In genomic region chrX:55695227-55696018, GRCh38 we compare ENCODE assay signal across 18 cellular contexts. TPM values are rescaled to one million over a fixed set of nuclear protein-coding genes. Genes with fewer than 3 reads are reported as not detected.
DNase-seq lines count a peak whose midpoint lies in the region; ATAC-seq, FAIRE-seq and TF ChIP-seq lines count a peak whose summit lies in the region.
"Had no signal": no experiment of that assay in that cellular context is flagged by ENCODE, and none has a peak within 500 bp of the region (broad histone marks: within the 10 kb centered on the region; RNA-seq: fewer than 3 reads in every experiment).

No MANE protein-coding gene starts in this region.

- 7% methylated on average over 5 of the region's 5 CpGs for WGBS in HepG2 (ENCODE audit: low lambda C conversion rate)

- H3K27me3 ChIP-seq in CD4-positive, alpha-beta T cell (ENCODE audit: control insufficient read depth, insufficient read depth, low read length): no peaks in the 10 kb centered on the region
- no peaks in the 10 kb centered on the region for H3K27me3 ChIP-seq in HepG2 (ENCODE audit: control insufficient read depth in 1 of 2, insufficient read depth in 2 of 2, low read length in 2 of 2)

- in situ Hi-C loops in HepG2 (cut with HindIII; ENCODE audit: extremely low pct_ligation_motif_present, low pct_unique_long_range_greater_than_20kb): no loop called here

- TF ChIP-seq CTCF in CD4-positive, alpha-beta T cell (IDR thresholded peaks at IDR 0.05): no peak
- no peak for TF ChIP-seq CTCF in HepG2 (CRISPR knock-in tag; IDR thresholded peaks at IDR 0.05)

- H3K4me1 ChIP-seq in HepG2 (ENCODE audit: insufficient read depth, low read length): no peaks in the 10 kb centered on the region

- H3K4me3 ChIP-seq in HepG2 (replicated peaks in 1 of 3; ENCODE audit: insufficient read depth in 1 of 3, low read depth in 2 of 3, low read length in 3 of 3): no peak overlapping the region

- H2AFZ ChIP-seq in HepG2 (ENCODE audit: low read length): no peak overlapping the region

- TF ChIP-seq POLR2A in HepG2 (IDR thresholded peaks at IDR 0.05; ENCODE audit: insufficient read depth in 1 of 2, low read depth in 2 of 2, low read length in 2 of 2): no peak

- intact Hi-C loops in CD4-positive, alpha-beta T cell (cut with DNase I, micrococcal nuclease): loop anchor here in 1 of 2 experiments (1.0 kb wide), 1 partner anchor 22 kb away; the partner anchor contains the start of gene RRAGB
- intact Hi-C loops in HepG2 (cut with micrococcal nuclease; ENCODE audit: unreplicated experiment): no loop called here

- peak overlapping the region; percentile 37 for H3K4me3 Mint-ChIP-seq in activated T-cell treated with anti-CD3 and anti-CD28 coated beads, Interleukin-2, amount 50 U/mL, for 4 hours
- H3K4me3 Mint-ChIP-seq in CD4-positive, alpha-beta T cell: peak overlapping the region; percentile 72
- peak overlapping the region; percentile 51 to 72 (median 58) for H3K4me3 Mint-ChIP-seq in T-cell
- H3K4me3 Mint-ChIP-seq in central memory CD8-positive, alpha-beta T cell: peak overlapping the region; percentile 46
- H3K4me3 Mint-ChIP-seq: CD14-positive monocyte, H9 had no signal

- H3K27me3 Mint-ChIP-seq in activated T-cell treated with anti-CD3 and anti-CD28 coated beads, Interleukin-2, amount 50 U/mL, for 4 hours (ENCODE audit: low read depth): no peaks in the 10 kb centered on the region
- H3K27me3 Mint-ChIP-seq in CD4-positive, alpha-beta T cell: no peaks in the 10 kb centered on the region
- peaks cover 0 to 21% of the 10 kb centered on the region in 2 donors for H3K27me3 Mint-ChIP-seq in T-cell
- H3K27me3 Mint-ChIP-seq in central memory CD8-positive, alpha-beta T cell: peaks cover 19% of the 10 kb centered on the region

- TF ChIP-seq RAD21 in HepG2 (CRISPR knock-in tag; IDR thresholded peaks at IDR 0.05): no peak

- no peak overlapping the region for H3K4me2 ChIP-seq in HepG2 (ENCODE audit: low read depth, low read length)

- no peak for DNase-seq in activated T-cell treated with anti-CD3 and anti-CD28 coated beads, Interleukin-2, amount 50 U/mL, for 4 hours
- no peak for DNase-seq in activated T-cell treated with anti-CD3 and anti-CD28 coated beads, Interleukin-2, amount 50 U/mL, for 1 hour
- peak in 2 of 10 experiments; percentile 7 to 14 for DNase-seq in CD4-positive, alpha-beta T cell
- DNase-seq in T-cell (peak in 15 of 34 experiments; percentile 1 to 38 (median 13)), HepG2 (ENCODE audit: low spot score) (no peak), NCI-H2227 (lab: John Stamatoyannopoulos, UW; ENCODE audit: unreplicated experiment) (no peak)
- no peak for DNase-seq in central memory CD8-positive, alpha-beta T cell (ENCODE audit: low spot score in 2 of 2)
- DNase-seq: DMS79 treated with DMSO at 0.1 percent for 48 hours, H9, MM.1S, NCI-H1105, NCI-H187, NCI-H446 treated with DMSO at 0.1 percent for 48 hours, NCI-H748 treated with DMSO at 0.1 percent for 48 hours had no signal

- H3K9me3 ChIP-seq in CD4-positive, alpha-beta T cell (ENCODE audit: control insufficient read depth, low read length): no peaks in the 10 kb centered on the region
- no peaks in the 10 kb centered on the region for H3K9me3 ChIP-seq in HepG2 (ENCODE audit: low read length)

- TF ChIP-seq EP300 in HepG2 (IDR thresholded peaks at IDR 0.05; ENCODE audit: low read depth in 2 of 2, low read length in 2 of 2) (no peak), HepG2 (CRISPR knock-in tag; IDR thresholded peaks at IDR 0.05; ENCODE audit: borderline replicate concordance) (no peak)

- H3K36me3 ChIP-seq in HepG2 (replicated peaks in 1 of 2; ENCODE audit: control insufficient read depth in 1 of 2, insufficient read depth in 2 of 2, low read length in 2 of 2): no peaks in the 10 kb centered on the region

- peak overlapping the region; percentile 62 for H3K27ac Mint-ChIP-seq in CD4-positive, alpha-beta T cell
- H3K27ac Mint-ChIP-seq in T-cell: peak overlapping the region; percentile 86 to 91
- H3K27ac Mint-ChIP-seq in central memory CD8-positive, alpha-beta T cell (ENCODE audit: low read depth): no peak overlapping the region
- H3K27ac Mint-ChIP-seq: H9 had no signal

- no peaks in the 10 kb centered on the region for H4K20me1 ChIP-seq in HepG2 (ENCODE audit: insufficient read depth, low read length)

- BruUV-seq in HepG2 (replicated peaks; lab: Mats Ljungman, UMichigan): no TSS peak

- POLR2A ChIA-PET in CD4-positive, alpha-beta T cell (lab: Charles Lee): interaction anchor here (1.0 kb wide), 1 partner anchor 22 kb away, joined by 6 read pairs; the partner anchor contains the start of gene RRAGB
- POLR2A ChIA-PET in T-cell (lab: Charles Lee) (no interaction called here), HepG2 (lab: Yijun Ruan, JAX) (no interaction called here)

- peak; percentile 67 to 74 for ATAC-seq in activated T-cell treated with anti-CD3 and anti-CD28 coated beads, Interleukin-2, amount 50 U/mL, for 4 hours
- peak; percentile 98 for ATAC-seq in CD4-positive, alpha-beta T cell (ENCODE audit: poor library complexity)
- ATAC-seq in T-cell (replicated peaks in 1 of 4) (peak; percentile 94 to 99 (median 98)), HepG2 (no peak)
- ATAC-seq in central memory CD8-positive, alpha-beta T cell (replicated peaks; ENCODE audit: extremely low read depth, poor library complexity, severe bottlenecking): no peak

- FAIRE-seq in HepG2 (lab: Jason Lieb, UNC): no peak
- FAIRE-seq: D721Med, G401.6, GM12891 had no signal

- peaks cover 35% of the 10 kb centered on the region for H3K4me1 Mint-ChIP-seq in activated T-cell treated with anti-CD3 and anti-CD28 coated beads, Interleukin-2, amount 50 U/mL, for 4 hours (ENCODE audit: low read depth)
- peaks cover 41% of the 10 kb centered on the region for H3K4me1 Mint-ChIP-seq in CD4-positive, alpha-beta T cell (ENCODE audit: low read depth)
- H3K4me1 Mint-ChIP-seq in T-cell: peaks cover 41 to 45% (median 42%) of the 10 kb centered on the region in 3 donors
- peaks cover 8% of the 10 kb centered on the region for H3K4me1 Mint-ChIP-seq in central memory CD8-positive, alpha-beta T cell
- H3K4me1 Mint-ChIP-seq: H9 had no signal

- H3K36me3 Mint-ChIP-seq in activated T-cell treated with anti-CD3 and anti-CD28 coated beads, Interleukin-2, amount 50 U/mL, for 4 hours (ENCODE audit: insufficient read depth): no peaks in the 10 kb centered on the region
- no peaks in the 10 kb centered on the region for H3K36me3 Mint-ChIP-seq in CD4-positive, alpha-beta T cell (ENCODE audit: low read depth)
- no peaks in the 10 kb centered on the region for H3K36me3 Mint-ChIP-seq in T-cell
- H3K36me3 Mint-ChIP-seq in central memory CD8-positive, alpha-beta T cell (ENCODE audit: insufficient read depth): no peaks in the 10 kb centered on the region
- H3K36me3 Mint-ChIP-seq: CD14-positive monocyte had no signal

- no peaks in the 10 kb centered on the region for H3K79me2 ChIP-seq in HepG2 (ENCODE audit: insufficient read depth, low read length)

- H3K27ac ChIP-seq in CD4-positive, alpha-beta T cell (ENCODE audit: low read depth, low read length): no peak overlapping the region
- no peak overlapping the region for H3K27ac ChIP-seq in HepG2 (ENCODE audit: extremely low read length, insufficient read depth, low read length)

- CTCF ChIA-PET in CD4-positive, alpha-beta T cell (lab: Charles Lee): no interaction called here
- CTCF ChIA-PET in T-cell (lab: Charles Lee): no interaction called here
- CTCF ChIA-PET in HepG2 (lab: Yijun Ruan, JAX; ENCODE audit: low intra/inter-chr PET ratio, low total read pairs): no interaction called here

- no peaks in the 10 kb centered on the region for H3K9me3 Mint-ChIP-seq in activated T-cell treated with anti-CD3 and anti-CD28 coated beads, Interleukin-2, amount 50 U/mL, for 4 hours
- no peaks in the 10 kb centered on the region for H3K9me3 Mint-ChIP-seq in CD4-positive, alpha-beta T cell
- peaks cover 0 to 4% (median 0%) of the 10 kb centered on the region in 3 donors for H3K9me3 Mint-ChIP-seq in T-cell
- H3K9me3 Mint-ChIP-seq in central memory CD8-positive, alpha-beta T cell: no peaks in the 10 kb centered on the region

- H3K9ac ChIP-seq in HepG2 (ENCODE audit: insufficient read depth, low read depth, low read length): no peak overlapping the region

TF ChIP-seq in HepG2, 621 proteins besides CTCF, POLR2A, EP300 and RAD21:
- TF ChIP-seq NFIB (CRISPR knock-in tag; IDR thresholded peaks at IDR 0.05; ENCODE audit: borderline replicate concordance) (no peak), ZNF33A (CRISPR knock-in tag; IDR thresholded peaks at IDR 0.05; ENCODE audit: borderline replicate concordance) (no peak), MEF2D (CRISPR knock-in tag; IDR thresholded peaks at IDR 0.05) (no peak), REPIN1 (CRISPR knock-in tag; IDR thresholded peaks at IDR 0.05; ENCODE audit: borderline replicate concordance, low read depth) (no peak)
TF ChIP-seq in HepG2: peak in this region for 0.

RNA-seq across cellular contexts. Expression of gene RRAGB, which starts 22.1 kb away (rescaled TPM):
- 1 to 10 TPM; 4.4 to 8.3 (median 5.2) TPM for total RNA-seq in activated T-cell treated with anti-CD3 and anti-CD28 coated beads, Interleukin-2, amount 50 U/mL, for 4 hours
- total RNA-seq in CD4-positive, alpha-beta T cell: 1 to 10 TPM; 7.0 to 8.5 TPM
- total RNA-seq in T-cell (10 to 100 TPM in 4 of 5 donors, 1 to 10 TPM in 1; 8.4 to 13.8 (median 11.8) TPM), HepG2 (2016; rRNA removed; fragmentation: Illumina TruSeq; extraction: Trizol) (11.2 and 12.2 TPM in 2 replicates)
- 2.4 TPM in 2 replicates for total RNA-seq in HepG2 (2016; cell fraction: cytosol; rRNA removed; fragmentation: Illumina TruSeq; extraction: Trizol; ENCODE audit: low read depth)
- total RNA-seq in HepG2 (2016; cell fraction: insoluble cytoplasmic fraction; rRNA removed; fragmentation: Illumina TruSeq; extraction: Trizol): 10.0 and 11.6 TPM in 2 replicates
- total RNA-seq in HepG2 (2016; cell fraction: membrane; rRNA removed; fragmentation: Illumina TruSeq; extraction: Trizol): 5.1 and 5.9 TPM in 2 replicates
- total RNA-seq in HepG2 (2016; cell fraction: nucleus; rRNA removed; fragmentation: Illumina TruSeq; extraction: Trizol): 17.6 and 20.8 TPM in 2 replicates
- polyA plus RNA-seq in HepG2 (2011; rRNA removed): 19.9 and 22.1 TPM in 2 replicates
- 4.3 and 5.0 TPM in 2 replicates for polyA plus RNA-seq in HepG2 (2011; cell fraction: cytosol; rRNA removed)
- polyA plus RNA-seq in HepG2 (2011; cell fraction: nucleus; rRNA removed): 38.1 and 41.9 TPM in 2 replicates
- polyA plus RNA-seq in HepG2 (2012): 7.1 and 10.3 TPM in 2 replicates
- 1.2 and 2.2 TPM in 2 replicates for polyA plus RNA-seq in HepG2 (2016; cell fraction: cytosol; fragmentation: Illumina TruSeq; extraction: Trizol; ENCODE audit: low read depth)
- 7.7 and 10.0 TPM in 2 replicates for polyA plus RNA-seq in HepG2 (2016; cell fraction: insoluble cytoplasmic fraction; fragmentation: Illumina TruSeq; extraction: Trizol; ENCODE audit: low read depth)
- 2.2 and 2.9 TPM in 2 replicates for polyA plus RNA-seq in HepG2 (2016; cell fraction: membrane; fragmentation: Illumina TruSeq; extraction: Trizol; ENCODE audit: low read depth)
- polyA plus RNA-seq in HepG2 (2016; cell fraction: nucleus; fragmentation: Illumina TruSeq; extraction: Trizol; ENCODE audit: insufficient read depth, low read depth): 26.7 and 29.2 TPM in 2 replicates
- polyA minus RNA-seq in HepG2 (2011; rRNA and poly(A)+ RNA removed; ENCODE audit: low replicate concordance): 12.2 and 52.5 TPM in 2 replicates
- polyA minus RNA-seq in HepG2 (2011; cell fraction: cytosol; rRNA and poly(A)+ RNA removed): 4.2 and 5.9 TPM in 2 replicates
- 27.0 and 40.2 TPM in 2 replicates for polyA minus RNA-seq in HepG2 (2011; cell fraction: nucleus; rRNA and poly(A)+ RNA removed)

Comparison
In these comparisons a context has a peak if more than half of its experiments do, and no peak if none do; other contexts are left out.
1. ATAC-seq: peak in activated T-cell treated with anti-CD3 and anti-CD28 coated beads, Interleukin-2, amount 50 U/mL, for 4 hours (2 of 2), CD4-positive, alpha-beta T cell (single experiment) and T-cell (4 of 4); none in central memory CD8-positive, alpha-beta T cell (single experiment) and HepG2 (single experiment).
2. Peak in every context shown above with its lines, with median percentiles within 50 percentile points of each other: H3K4me3 Mint-ChIP-seq.